Comparison of ENCODE assay signal across 25 cellular contexts in the genomic region with DNA sequence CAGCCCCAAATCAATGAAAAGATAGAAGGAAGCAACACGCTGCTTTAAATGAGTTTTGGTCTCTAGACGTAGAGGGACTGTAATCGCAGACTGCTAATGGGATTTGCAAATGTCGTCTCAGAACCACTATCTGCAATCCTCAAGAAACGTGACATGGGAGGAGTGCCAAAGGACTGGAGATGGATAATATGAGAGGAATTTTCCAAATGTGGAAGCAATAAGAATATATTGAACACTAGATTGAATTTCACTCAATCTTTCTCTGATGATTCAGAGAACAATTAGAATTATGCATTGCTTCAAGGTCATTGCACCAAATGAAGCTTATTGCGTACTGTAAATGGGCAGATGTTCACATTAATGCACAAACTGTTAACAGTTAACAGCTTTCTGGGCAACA.
"Had no signal": no experiment of that assay in that cellular context is flagged by ENCODE, and none has a peak within 500 bp of the region (broad histone marks: within the 10 kb centered on the region; RNA-seq: fewer than 3 reads in every experiment).

No MANE protein-coding gene starts in this region.

- DNase-seq: dermis blood vessel endothelial cell; effector memory CD4-positive, alpha-beta T cell; erythroblast; esophagus squamous epithelium; gastrocnemius medialis; head of caudate nucleus; left ventricle myocardium superior; lower lobe of right lung; naive B cell; pancreas; right lobe of liver; stimulated activated CD4-positive, alpha-beta T cell treated with anti-CD3 and anti-CD28 coated beads, Interleukin-12 subunit alpha, Interleukin-12 subunit beta, amount 100 ng/mL, for 4 hours; stimulated activated CD4-positive, alpha-beta T cell treated with anti-CD3 and anti-CD28 coated beads, Interleukin-1b, Interleukin-23, amount 100 ng/mL, for 48 hours; stimulated activated CD4-positive, alpha-beta T cell treated with anti-CD3 and anti-CD28 coated beads, Interleukin-4, amount 100 ng/mL, for 1 hour; stimulated activated CD8-positive, alpha-beta memory T cell treated with anti-CD3 and anti-CD28 coated beads, Interleukin-4, amount 100 ng/mL, for 48 hours; stimulated activated naive CD4-positive, alpha-beta T cell; stimulated activated naive CD8-positive, alpha-beta T cell treated with anti-CD3 and anti-CD28 coated beads, Interleukin-15, amount 100 ng/mL, for 72 hours; transverse colon; upper lobe of right lung; uterus had no signal

- H3K9me3 ChIP-seq: esophagus squamous epithelium, gastrocnemius medialis, lower lobe of right lung, neutrophil, pancreas, right lobe of liver, suprapubic skin, transverse colon, upper lobe of right lung, uterus had no signal

- H3K27ac ChIP-seq: coronary artery, esophagus squamous epithelium, gastrocnemius medialis, lower lobe of right lung, neutrophil, pancreas, right lobe of liver, suprapubic skin, transverse colon, upper lobe of right lung, uterus had no signal

- H3K4me3 ChIP-seq: coronary artery, esophagus squamous epithelium, gastrocnemius medialis, lower lobe of right lung, pancreas, right lobe of liver, smooth muscle cell, suprapubic skin, transverse colon, upper lobe of right lung, uterus had no signal

- ATAC-seq: gastrocnemius medialis; left ventricle myocardium superior; lower lobe of right lung; natural killer cell treated with Interleukin-12 subunit alpha and Interleukin-12 subunit beta and Interleukin-15 and Interleukin-18, amount 100 ng/mL, for 72 hours; pancreas; right lobe of liver; stimulated activated naive CD8-positive, alpha-beta T cell treated with anti-CD3 and anti-CD28 coated beads, Interleukin-15, amount 100 ng/mL, for 72 hours; upper lobe of right lung had no signal

- H3K36me3 ChIP-seq: esophagus squamous epithelium, gastrocnemius medialis, lower lobe of right lung, neutrophil, pancreas, right lobe of liver, suprapubic skin, transverse colon, upper lobe of right lung, uterus had no signal

- H3K4me1 ChIP-seq: gastrocnemius medialis, lower lobe of right lung, pancreas, right lobe of liver, upper lobe of right lung, uterus had no signal

- H3K27me3 ChIP-seq: esophagus squamous epithelium, gastrocnemius medialis, pancreas, right lobe of liver, suprapubic skin, transverse colon, upper lobe of right lung, uterus had no signal

- H3K4me2 ChIP-seq: smooth muscle cell had no signal
